ENCODE assay signal across 7 cellular contexts in genomic region chr6:63352587-63353281, GRCh38. TPM values are rescaled to one million over a fixed set of nuclear protein-coding genes. Genes with fewer than 3 reads are reported as not detected.
DNase-seq lines count a peak whose midpoint lies in the region; ATAC-seq, FAIRE-seq and TF ChIP-seq lines count a peak whose summit lies in the region.

No MANE protein-coding gene starts in this region.

- in situ Hi-C loops in SK-MEL-5 (cut with HindIII; ENCODE audit: low pct_unique_long_range_greater_than_20kb, low sequenced_read_pairs), result no loop called here

- ATAC-seq in GM19324 (IDR thresholded peaks at IDR 0.05; ENCODE audit: low FRiP score, unreplicated experiment), result peak; percentile 91
- ATAC-seq in HG03159 (IDR thresholded peaks at IDR 0.05; ENCODE audit: unreplicated experiment), result peak; percentile 87

- no peak for TF ChIP-seq POLR2A in H54 (IDR thresholded peaks at IDR 0.05; ENCODE audit: low read depth, low read length)

- DNase-seq in GF-D8 (lab: John Stamatoyannopoulos, UW) (peak; percentile 91), SK-MEL-5 (ENCODE audit: low read depth, low spot score) (peak; percentile 76), fibroblast of the conjunctiva (ENCODE audit: low read depth) (peak; percentile 18), pons (ENCODE audit: low spot score) (peak; percentile 81), H54 (ENCODE audit: insufficient read length, low spot score) (no peak)

- no peak for FAIRE-seq in H54 (lab: Jason Lieb, UNC)

RNA-seq across cellular contexts. Expression of gene LGSN, which starts 33.0 kb away (rescaled TPM):
- 0.32 TPM in 1 of 2 replicates, not detected in the other for total RNA-seq in SK-MEL-5 (2014; rRNA removed; shearing (Covaris generic))
- not detected in 2 replicates for polyA plus RNA-seq in SK-MEL-5 (2015; cell fraction: cytosol; rRNA removed)
- 0.11 TPM in 1 of 2 replicates, not detected in the other for polyA plus RNA-seq in SK-MEL-5 (2015; cell fraction: nucleus; rRNA removed)
